ENCODE assay signal across 19 cellular contexts in the genomic region with DNA sequence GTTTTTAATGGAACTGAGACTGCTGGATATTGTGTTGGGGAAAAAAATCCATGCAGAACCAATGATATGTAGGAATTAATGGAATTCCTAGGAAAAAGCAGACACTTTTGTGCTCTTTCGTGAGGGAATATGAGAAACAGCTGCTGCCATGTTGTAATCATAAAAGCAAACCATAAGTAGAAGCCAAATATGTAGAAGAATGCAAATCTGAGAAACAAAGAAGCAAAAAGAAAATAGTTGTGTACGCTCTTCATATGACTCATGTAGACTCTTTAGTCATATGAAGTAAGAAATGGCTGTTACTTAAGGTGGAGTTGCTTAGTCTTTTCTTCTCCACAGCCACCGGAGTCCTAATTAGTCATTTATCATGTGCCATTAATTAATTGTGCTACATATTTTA.
DNase-seq lines count a peak whose midpoint lies in the region; ATAC-seq and TF ChIP-seq lines count a peak whose summit lies in the region.
"Had no signal": no experiment of that assay in that cellular context is flagged by ENCODE, and none has a peak within 500 bp of the region (broad histone marks: within the 10 kb centered on the region; RNA-seq: fewer than 3 reads in every experiment).

No MANE protein-coding gene starts in this region.

- H2BK15ac ChIP-seq in IMR-90 (ENCODE audit: low read depth, low read length), result no peak overlapping the region

- no peak for TF ChIP-seq RAD21 in IMR-90 (IDR thresholded peaks at IDR 0.05; ENCODE audit: low read length)

- no peak overlapping the region for H3K4ac ChIP-seq in IMR-90 (ENCODE audit: low read depth, low read length)

- H3K4me1 ChIP-seq in IMR-90 (ENCODE audit: control insufficient read depth, insufficient read depth, low read length), result no peaks in the 10 kb centered on the region
- H3K4me1 ChIP-seq: BE2C had no signal

- H3K9me3 ChIP-seq in AG04450 (ENCODE audit: control insufficient read depth, insufficient read depth, low read length), result no peaks in the 10 kb centered on the region
- peaks cover 2% of the 10 kb centered on the region; the same call in 1 of the 2 replicates for H3K9me3 ChIP-seq in IMR-90 (ENCODE audit: control insufficient read depth, insufficient read depth, low read length)
- H3K9me3 ChIP-seq: BE2C had no signal

- dilution Hi-C loops in IMR-90 (cut with HindIII; ENCODE audit: low sequenced_read_pairs, unreplicated experiment), result no loop called here

- no peak overlapping the region for H2BK20ac ChIP-seq in IMR-90 (ENCODE audit: low read depth, low read length)

- H3K27ac ChIP-seq in AG04450 (ENCODE audit: low read depth, low read length) (peak overlapping the region; percentile 22), IMR-90 (ENCODE audit: insufficient read depth, low read length) (no peak overlapping the region)

- no peak overlapping the region for H3K56ac ChIP-seq in IMR-90 (ENCODE audit: extremely low read depth, insufficient read depth, low read length)

- H3K4me2 ChIP-seq in IMR-90 (ENCODE audit: low read depth, low read length), result peak overlapping the region; percentile 53; the same call in 1 of the 2 replicates

- no peak overlapping the region for H4K8ac ChIP-seq in IMR-90 (ENCODE audit: low read depth in 2 of 2, low read length in 2 of 2)

- no peaks in the 10 kb centered on the region for H3K27me3 ChIP-seq in AG04450 (ENCODE audit: control insufficient read depth, insufficient read depth, low read length)
- H3K27me3 ChIP-seq in IMR-90 (ENCODE audit: control insufficient read depth, insufficient read depth, low read length), result no peaks in the 10 kb centered on the region
- H3K27me3 ChIP-seq: BE2C had no signal

- H3K79me1 ChIP-seq in IMR-90 (ENCODE audit: low read depth in 1 of 2, low read length in 2 of 2), result no peaks in the 10 kb centered on the region

- H3K23ac ChIP-seq in IMR-90 (ENCODE audit: low read depth, low read length), result no peak overlapping the region

- CTCF ChIA-PET in AG04450 (lab: Charles Lee) (interaction anchor here (2.0 to 2.3 kb wide), 2 partner anchors 39 to 59 kb away, joined by 6 to 7 read pairs; no protein-coding TSS in a partner anchor), IMR-90 (lab: Yijun Ruan, JAX) (interaction anchor here (0.6 kb wide), 1 partner anchor 173 kb away, joined by 3 read pairs; no protein-coding TSS in a partner anchor)

- no peak for TF ChIP-seq POLR2A in IMR-90 (IDR thresholded peaks at IDR 0.05; ENCODE audit: low read depth, low read length)

- intact Hi-C loops in IMR-90 (cut with micrococcal nuclease), result no loop called here

- POLR2A ChIA-PET in AG04450 (lab: Yijun Ruan, JAX), result no interaction called here
- POLR2A ChIA-PET in IMR-90 (lab: Charles Lee; ENCODE audit: unreplicated experiment), result no interaction called here

- DNase-seq in AG04450 (ENCODE audit: low read depth, low spot score), result peak; percentile 30
- peak; percentile 41 for DNase-seq in IMR-90
- DNase-seq in choroid plexus epithelial cell (ENCODE audit: low read depth), result peak; percentile 69
- peak; percentile 49 for DNase-seq in fibroblast of the conjunctiva (ENCODE audit: low read depth)
- no peak for DNase-seq in NCI-H524 (lab: John Stamatoyannopoulos, UW)
- no peak for DNase-seq in T-helper 9 cell
- DNase-seq in DMS53 treated with DMSO at 0.1 percent for 48 hours (lab: John Stamatoyannopoulos, UW; ENCODE audit: unreplicated experiment), result no peak
- DNase-seq: BE2C; CD4-positive, alpha-beta T cell; DMS53; NCI-H1048; NCI-H146; NCI-H2081; NCI-H82 had no signal

- H2BK120ac ChIP-seq in IMR-90 (ENCODE audit: low read depth, low read length), result no peak overlapping the region

- WGBS in IMR-90 (ENCODE audit: extremely low coverage in 2 of 2, insufficient read length in 1 of 2), 2 experiments, result no CpG with 5 or more reads among the region's 3 CpGs

- no peak overlapping the region for H2AK5ac ChIP-seq in IMR-90 (ENCODE audit: low read depth, low read length)

- no peak overlapping the region for H2AFZ ChIP-seq in IMR-90 (replicated peaks; ENCODE audit: low read length, poor library complexity)

- H3K14ac ChIP-seq in IMR-90 (replicated peaks; ENCODE audit: low read depth, low read length), result no peak overlapping the region

- TF ChIP-seq CTCF in AG04450 (IDR thresholded peaks at IDR 0.05; ENCODE audit: low read depth, low read length) (no peak), IMR-90 (conservative IDR thresholded peaks at IDR 0.05; ENCODE audit: low read depth, low read length) (no peak), choroid plexus epithelial cell (conservative IDR thresholded peaks at IDR 0.05; ENCODE audit: low read depth, low read length) (no peak)

- H3K9me1 ChIP-seq in IMR-90 (ENCODE audit: insufficient read depth, low read length), result no peaks in the 10 kb centered on the region

- no peak overlapping the region for H4K91ac ChIP-seq in IMR-90 (ENCODE audit: insufficient read depth, low read depth, low read length)

- H3K9ac ChIP-seq in IMR-90 (ENCODE audit: low read depth, low read length), result no peak overlapping the region

- no peak overlapping the region for H2BK5ac ChIP-seq in IMR-90 (ENCODE audit: low read depth, low read length, poor library complexity, severe bottlenecking)

- ATAC-seq in IMR-90 (ENCODE audit: low read depth) (peak; percentile 77), GM18873 (IDR thresholded peaks at IDR 0.05; ENCODE audit: low FRiP score, unreplicated experiment) (no peak)
- ATAC-seq: HCT116, K562, Panc1, Right ventricle myocardium inferior had no signal

- in situ Hi-C loops in IMR-90 (cut with MboI; ENCODE audit: low sequenced_read_pairs), result no loop called here

- no TSS peak for BruUV-seq in IMR-90 (replicated peaks; lab: Mats Ljungman, UMichigan)

- H2AK9ac ChIP-seq in IMR-90 (replicated peaks; ENCODE audit: low read depth, low read length, poor library complexity), result no peak overlapping the region

- H3K4me3 ChIP-seq in AG04450 (ENCODE audit: low read depth, low read length), result no peak overlapping the region
- no peak overlapping the region for H3K4me3 ChIP-seq in IMR-90 (ENCODE audit: insufficient read depth, low read depth, low read length)
- H3K4me3 ChIP-seq in choroid plexus epithelial cell (ENCODE audit: low read depth, low read length), result no peak overlapping the region
- H3K4me3 ChIP-seq: K562 had no signal

- H3K36me3 ChIP-seq in IMR-90 (ENCODE audit: control insufficient read depth, insufficient read depth, low read length), result no peaks in the 10 kb centered on the region
- H3K36me3 ChIP-seq: BE2C had no signal

- no peak overlapping the region for H4K5ac ChIP-seq in IMR-90 (ENCODE audit: low read depth, low read length)

- H3K18ac ChIP-seq in IMR-90 (ENCODE audit: low read depth, low read length), result no peak overlapping the region; the same call in 1 of the 2 replicates

- H4K20me1 ChIP-seq in IMR-90 (ENCODE audit: insufficient read depth, low read length), result no peaks in the 10 kb centered on the region

TF ChIP-seq in IMR-90, 13 proteins besides CTCF, POLR2A, EP300 and RAD21:
- no peak for TF ChIP-seq SMC3 (IDR thresholded peaks at IDR 0.05; ENCODE audit: low read depth, low read length)
- no peak for TF ChIP-seq MAZ (IDR thresholded peaks at IDR 0.05; ENCODE audit: borderline replicate concordance, low read depth, low read length)
- TF ChIP-seq CHD1 (IDR thresholded peaks at IDR 0.05; ENCODE audit: low read depth, low read length), result no peak
- TF ChIP-seq FOS (IDR thresholded peaks at IDR 0.05; ENCODE audit: low read depth, low read length), result no peak
- no peak for TF ChIP-seq MXI1 (IDR thresholded peaks at IDR 0.05; ENCODE audit: borderline replicate concordance, low read depth, low read length)

Comparison
In these comparisons a context has a peak if more than half of its experiments do, and no peak if none do; other contexts are left out.
1. DNase-seq: peak in AG04450 (single experiment), IMR-90 (single experiment), choroid plexus epithelial cell (single experiment) and fibroblast of the conjunctiva (single experiment); none in NCI-H524 (0 of 2), T-helper 9 cell (single experiment) and DMS53 treated with DMSO at 0.1 percent for 48 hours (single experiment).